23 cellular contexts compared by ENCODE assay signal in genomic region chr1:14745815-14746214, GRCh38.
"Had no signal": no experiment of that assay in that cellular context is flagged by ENCODE, and none has a peak within 500 bp of the region (broad histone marks: within the 10 kb centered on the region; RNA-seq: fewer than 3 reads in every experiment).

No MANE protein-coding gene starts in this region.

- H3K4me3 ChIP-seq: colonic mucosa, gastroesophageal sphincter, left ventricle myocardium inferior, lower lobe of right lung, pancreas, stomach, thoracic aorta, transverse colon had no signal

- H3K27me3 ChIP-seq: colonic mucosa, pancreas, transverse colon had no signal

- DNase-seq: colonic mucosa; dermis blood vessel endothelial cell; erythroblast; glutamatergic neuron; immature natural killer cell; kidney; left cardiac atrium; left ventricle myocardium inferior; lower lobe of right lung; mesenchymal stem cell; naive B cell; occipital lobe; pancreas; right cardiac atrium; stimulated activated CD4-positive, alpha-beta T cell treated with anti-CD3 and anti-CD28 coated beads, Interleukin-1b, Interleukin-23, amount 100 ng/mL, for 48 hours; stimulated activated CD4-positive, alpha-beta T cell treated with anti-CD3 and anti-CD28 coated beads, Interleukin-4, amount 100 ng/mL, for 24 hours; stomach; substantia nigra; transverse colon had no signal

- H3K36me3 ChIP-seq: colonic mucosa, gastroesophageal sphincter, left ventricle myocardium inferior, lower lobe of right lung, pancreas, stomach, thoracic aorta, transverse colon had no signal

- H3K27ac ChIP-seq: colonic mucosa, gastroesophageal sphincter, left ventricle myocardium inferior, lower lobe of right lung, pancreas, stomach, thoracic aorta, transverse colon had no signal

- H3K4me1 ChIP-seq: colonic mucosa, gastroesophageal sphincter, left ventricle myocardium inferior, pancreas, stomach, transverse colon had no signal

- FAIRE-seq: endothelial cell of umbilical vein, kidney, pancreas had no signal

- H3K9me3 ChIP-seq: colonic mucosa, gastroesophageal sphincter, left ventricle myocardium inferior, lower lobe of right lung, pancreas, stomach, thoracic aorta, transverse colon had no signal

- ATAC-seq: gastroesophageal sphincter; left cardiac atrium; lower lobe of right lung; pancreas; right cardiac atrium; stimulated activated memory B cell treated with anti-CD40 and anti-IgM and Interleukin-4, amounts not matched to agents 10 μg/mL and 1 μg/mL and 100 μg/mL, for 72 hours had no signal
